Comparison of ENCODE assay signal across 8 cellular contexts in the genomic region with DNA sequence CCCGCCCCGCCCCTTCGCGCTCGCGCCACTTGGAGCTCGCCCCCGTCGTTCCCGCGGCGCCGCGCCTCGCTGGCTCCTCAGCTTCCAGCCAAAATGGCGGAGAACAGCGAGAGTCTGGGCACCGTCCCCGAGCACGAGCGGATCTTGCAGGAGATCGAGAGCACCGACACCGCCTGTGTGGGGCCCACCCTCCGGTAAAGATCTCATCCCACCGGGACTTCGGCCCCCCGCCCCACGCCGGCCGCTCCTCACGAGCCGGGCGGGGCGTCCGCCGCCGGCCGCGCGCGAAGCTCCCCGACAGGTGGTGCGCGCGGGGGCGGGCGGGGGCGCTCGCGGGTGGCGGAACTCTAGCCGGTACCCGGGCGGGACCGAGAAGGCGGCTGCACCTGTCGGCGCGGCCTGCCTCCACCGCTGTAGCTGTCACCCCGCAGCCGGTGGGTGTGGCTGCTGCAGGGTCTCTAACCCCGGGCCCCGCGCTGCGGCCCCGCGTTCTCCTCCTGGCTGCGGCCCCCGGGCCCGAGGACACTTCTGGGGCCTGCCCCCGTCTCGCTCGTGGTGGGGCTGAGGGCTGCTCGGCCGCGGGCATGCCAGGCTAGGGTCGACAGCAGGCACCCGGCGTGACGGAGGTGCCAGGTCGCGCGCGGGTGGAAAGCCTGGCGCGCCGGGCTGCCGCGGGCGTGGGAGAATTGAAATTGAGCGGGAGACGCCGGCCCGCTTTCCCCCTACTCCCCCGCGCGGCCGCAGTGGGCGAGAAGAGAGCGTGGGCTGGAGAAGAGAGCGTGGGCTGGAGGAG. TPM values are rescaled to one million over a fixed set of nuclear protein-coding genes. Genes with fewer than 3 reads are reported as not detected.
DNase-seq lines count a peak whose midpoint lies in the region; ATAC-seq and TF ChIP-seq lines count a peak whose summit lies in the region.

A gene with protein sequence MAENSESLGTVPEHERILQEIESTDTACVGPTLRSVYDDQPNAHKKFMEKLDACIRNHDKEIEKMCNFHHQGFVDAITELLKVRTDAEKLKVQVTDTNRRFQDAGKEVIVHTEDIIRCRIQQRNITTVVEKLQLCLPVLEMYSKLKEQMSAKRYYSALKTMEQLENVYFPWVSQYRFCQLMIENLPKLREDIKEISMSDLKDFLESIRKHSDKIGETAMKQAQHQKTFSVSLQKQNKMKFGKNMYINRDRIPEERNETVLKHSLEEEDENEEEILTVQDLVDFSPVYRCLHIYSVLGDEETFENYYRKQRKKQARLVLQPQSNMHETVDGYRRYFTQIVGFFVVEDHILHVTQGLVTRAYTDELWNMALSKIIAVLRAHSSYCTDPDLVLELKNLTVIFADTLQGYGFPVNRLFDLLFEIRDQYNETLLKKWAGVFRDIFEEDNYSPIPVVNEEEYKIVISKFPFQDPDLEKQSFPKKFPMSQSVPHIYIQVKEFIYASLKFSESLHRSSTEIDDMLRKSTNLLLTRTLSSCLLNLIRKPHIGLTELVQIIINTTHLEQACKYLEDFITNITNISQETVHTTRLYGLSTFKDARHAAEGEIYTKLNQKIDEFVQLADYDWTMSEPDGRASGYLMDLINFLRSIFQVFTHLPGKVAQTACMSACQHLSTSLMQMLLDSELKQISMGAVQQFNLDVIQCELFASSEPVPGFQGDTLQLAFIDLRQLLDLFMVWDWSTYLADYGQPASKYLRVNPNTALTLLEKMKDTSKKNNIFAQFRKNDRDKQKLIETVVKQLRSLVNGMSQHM (plus strand): TSS at position 80 of the 793 bp plus-strand sequence. CDS start 14 bp downstream, at position 94.

- no peaks in the 10 kb centered on the region for H3K36me3 ChIP-seq in urinary bladder (ENCODE audit: insufficient read depth)

- intact Hi-C loops in left ventricle myocardium superior (cut with micrococcal nuclease), result no loop called here

- H3K4me3 ChIP-seq in GM12875 (ENCODE audit: low read depth, low read length) (peak within 1 kb of the TSS; percentile 97), urinary bladder (ENCODE audit: low read depth, low read length) (peak within 1 kb of the TSS; percentile 72)

- H3K27ac ChIP-seq in urinary bladder (ENCODE audit: low read depth), result peak within 1 kb of the TSS; percentile 84

- WGBS in urinary bladder, result under 1% methylated on average over 102 of the region's 103 CpGs

- TF ChIP-seq CTCF in GM12875 (IDR thresholded peaks at IDR 0.05; ENCODE audit: borderline replicate concordance, insufficient read depth, low read depth, low read length), result no peak

- DNase-seq in NCI-H1048 (lab: John Stamatoyannopoulos, UW) (peak; percentile 72), T-helper 2 cell (peak; percentile 72 to 94 (median 81)), amygdala (lab: John Stamatoyannopoulos, UW) (peak in 55 of 56 donors; percentile 26 to 92 (median 71)), left ventricle myocardium superior (peak; percentile 91), pulmonary artery endothelial cell (ENCODE audit: low read depth, low spot score) (no peak)

- peak; percentile 77 for ATAC-seq in HG02571 (IDR thresholded peaks at IDR 0.05; ENCODE audit: unreplicated experiment)
- peak; percentile 96 for ATAC-seq in left ventricle myocardium superior

- H3K4me1 ChIP-seq in urinary bladder (ENCODE audit: insufficient read depth), result no peaks in the 10 kb centered on the region

RNA-seq across cellular contexts. Expression of the gene that starts here (rescaled TPM):
- 9.2 TPM for total RNA-seq in left ventricle myocardium superior
- 129 and 228 TPM in 2 replicates for total RNA-seq in pulmonary artery endothelial cell
- 43.7 TPM for total RNA-seq in urinary bladder
- 12.8 TPM for polyA plus RNA-seq in urinary bladder
